In genomic region chr1:26784886-26785285, GRCh38 we compare ENCODE assay signal across 8 cellular contexts. TPM values are rescaled to one million over a fixed set of nuclear protein-coding genes. Genes with fewer than 3 reads are reported as not detected.
A peak's percentile ranks its signal among the peaks of the same experiment; 100 is the strongest.
DNase-seq lines count a peak whose midpoint lies in the region; ATAC-seq and TF ChIP-seq lines count a peak whose summit lies in the region.

No MANE protein-coding gene starts in this region.

- peaks cover 11% of the 10 kb centered on the region for H3K4me1 ChIP-seq in foreskin keratinocyte

- peaks cover 6% of the 10 kb centered on the region for H3K36me3 Mint-ChIP-seq in activated naive CD4-positive, alpha-beta T cell treated with anti-CD3 and anti-CD28 coated beads, Interleukin-2, amount 50 U/mL, for 24 hours
- H3K36me3 Mint-ChIP-seq in activated naive CD4-positive, alpha-beta T cell treated with anti-CD3 and anti-CD28 coated beads, Interleukin-2, amount 50 U/mL, for 72 hours = peaks cover 8 to 15% of the 10 kb centered on the region in 2 donors
- peaks cover 18% of the 10 kb centered on the region for H3K36me3 Mint-ChIP-seq in brain
- H3K36me3 Mint-ChIP-seq in naive B cell = peaks cover 0 to 1% of the 10 kb centered on the region in 2 donors
- H3K36me3 Mint-ChIP-seq in type B pancreatic cell = peaks cover 15% of the 10 kb centered on the region

- DNase-seq in activated naive CD4-positive, alpha-beta T cell treated with anti-CD3 and anti-CD28 coated beads, Interleukin-2, amount 50 U/mL, for 72 hours (ENCODE audit: low spot score in 2 of 2) = no peak
- no peak for DNase-seq in naive B cell
- DNase-seq in type B pancreatic cell (ENCODE audit: extremely low spot score, unreplicated experiment) = no peak
- no peak for DNase-seq in NCI-H510A treated with DMSO at 0.1 percent for 48 hours (lab: John Stamatoyannopoulos, UW)
- no peak for DNase-seq in NCI-H1930 (lab: John Stamatoyannopoulos, UW)
- DNase-seq in foreskin keratinocyte = no peak

- peak overlapping the region; percentile 36 for H3K27ac Mint-ChIP-seq in activated naive CD4-positive, alpha-beta T cell treated with anti-CD3 and anti-CD28 coated beads, Interleukin-2, amount 50 U/mL, for 24 hours
- peak overlapping the region in 1 of 2 donors; percentile 58 for H3K27ac Mint-ChIP-seq in activated naive CD4-positive, alpha-beta T cell treated with anti-CD3 and anti-CD28 coated beads, Interleukin-2, amount 50 U/mL, for 72 hours
- H3K27ac Mint-ChIP-seq in brain (peak overlapping the region; percentile 81 to 100 (median 100)), naive B cell (peak overlapping the region in 5 of 6 donors; percentile 20 to 99 (median 44)), type B pancreatic cell (peak overlapping the region; percentile 99)

- TF ChIP-seq CTCF in brain (conservative IDR thresholded peaks at IDR 0.05) (no peak), type B pancreatic cell (conservative IDR thresholded peaks at IDR 0.05) (no peak), foreskin keratinocyte (conservative IDR thresholded peaks at IDR 0.05) (no peak)

- H3K27me3 Mint-ChIP-seq in activated naive CD4-positive, alpha-beta T cell treated with anti-CD3 and anti-CD28 coated beads, Interleukin-2, amount 50 U/mL, for 24 hours = no peaks in the 10 kb centered on the region
- H3K27me3 Mint-ChIP-seq in brain = peaks cover 7% of the 10 kb centered on the region
- H3K27me3 Mint-ChIP-seq in naive B cell = no peaks in the 10 kb centered on the region
- H3K27me3 Mint-ChIP-seq in type B pancreatic cell = no peaks in the 10 kb centered on the region

- peaks cover 74% of the 10 kb centered on the region for H3K4me1 Mint-ChIP-seq in activated naive CD4-positive, alpha-beta T cell treated with anti-CD3 and anti-CD28 coated beads, Interleukin-2, amount 50 U/mL, for 24 hours
- H3K4me1 Mint-ChIP-seq in brain = peaks cover 80% of the 10 kb centered on the region
- H3K4me1 Mint-ChIP-seq in naive B cell = peaks cover 43 to 53% (median 46%) of the 10 kb centered on the region in 3 donors
- H3K4me1 Mint-ChIP-seq in type B pancreatic cell (ENCODE audit: unreplicated experiment) = peaks cover 71% of the 10 kb centered on the region

- H3K27me3 ChIP-seq in foreskin keratinocyte = no peaks in the 10 kb centered on the region

- H3K4me3 Mint-ChIP-seq in activated naive CD4-positive, alpha-beta T cell treated with anti-CD3 and anti-CD28 coated beads, Interleukin-2, amount 50 U/mL, for 24 hours = no peak overlapping the region
- H3K4me3 Mint-ChIP-seq in brain = peak overlapping the region in 2 of 5 experiments; percentile 27 to 77
- peak overlapping the region in 5 of 8 donors; percentile 57 to 99 (median 83) for H3K4me3 Mint-ChIP-seq in naive B cell
- no peak overlapping the region for H3K4me3 Mint-ChIP-seq in type B pancreatic cell

- no peak for ATAC-seq in activated naive CD4-positive, alpha-beta T cell treated with anti-CD3 and anti-CD28 coated beads, Interleukin-2, amount 50 U/mL, for 72 hours
- ATAC-seq in naive B cell (ENCODE audit: low read depth in 2 of 2) (no peak), foreskin keratinocyte (no peak)

- no peaks in the 10 kb centered on the region for H3K9me3 Mint-ChIP-seq in activated naive CD4-positive, alpha-beta T cell treated with anti-CD3 and anti-CD28 coated beads, Interleukin-2, amount 50 U/mL, for 24 hours
- no peaks in the 10 kb centered on the region for H3K9me3 Mint-ChIP-seq in activated naive CD4-positive, alpha-beta T cell treated with anti-CD3 and anti-CD28 coated beads, Interleukin-2, amount 50 U/mL, for 72 hours
- no peaks in the 10 kb centered on the region for H3K9me3 Mint-ChIP-seq in brain
- H3K9me3 Mint-ChIP-seq in naive B cell = peaks cover 0 to 1% (median 0%) of the 10 kb centered on the region in 7 donors
- no peaks in the 10 kb centered on the region for H3K9me3 Mint-ChIP-seq in type B pancreatic cell

- H3K27ac ChIP-seq in foreskin keratinocyte = no peak overlapping the region

RNA-seq across cellular contexts. Expression of gene PIGV, which starts 2.9 kb away (rescaled TPM):
- 10 to 100 TPM; 15.9 to 21.0 TPM for total RNA-seq in activated naive CD4-positive, alpha-beta T cell treated with anti-CD3 and anti-CD28 coated beads, Interleukin-2, amount 50 U/mL, for 72 hours
- polyA plus RNA-seq in brain (ENCODE audit: insufficient read depth, low read depth, low replicate concordance) = 11.9 TPM
- 10 to 100 TPM in 4 of 6 donors, 1 to 10 TPM in 2; 7.8 to 14.2 (median 10.8) TPM for polyA plus RNA-seq in naive B cell (ENCODE audit: low read depth in 6 of 6)
- 13.3 and 15.3 TPM in 2 replicates for total RNA-seq in type B pancreatic cell (ENCODE audit: low replicate concordance)
- total RNA-seq in foreskin keratinocyte = 11.7 and 11.9 TPM in 2 replicates
- 8.7 and 9.4 TPM in 2 replicates for polyA plus RNA-seq in foreskin keratinocyte

RNA-seq across cellular contexts. Expression of gene ZDHHC18, which starts 41.6 kb away (rescaled TPM):
- total RNA-seq in activated naive CD4-positive, alpha-beta T cell treated with anti-CD3 and anti-CD28 coated beads, Interleukin-2, amount 50 U/mL, for 72 hours = 10 to 100 TPM; 37.8 to 59.5 TPM
- polyA plus RNA-seq in brain (ENCODE audit: insufficient read depth, low read depth, low replicate concordance) (30.7 TPM), naive B cell (ENCODE audit: low read depth in 6 of 6) (1 to 10 TPM; 2.2 to 7.9 (median 2.4) TPM), foreskin keratinocyte (14.2 and 16.1 TPM in 2 replicates)
- total RNA-seq in type B pancreatic cell (ENCODE audit: low replicate concordance) (29.7 and 40.7 TPM in 2 replicates), foreskin keratinocyte (17.6 and 18.5 TPM in 2 replicates)

Comparison
In these comparisons a context has a peak if more than half of its experiments do, and no peak if none do; other contexts are left out.
1. H3K4me3 Mint-ChIP-seq: peak in naive B cell (5 of 8); none in activated naive CD4-positive, alpha-beta T cell treated with anti-CD3 and anti-CD28 coated beads, Interleukin-2, amount 50 U/mL, for 24 hours (single experiment) and type B pancreatic cell (single experiment).